ENCODE assay signal across 16 cellular contexts in the genomic region with DNA sequence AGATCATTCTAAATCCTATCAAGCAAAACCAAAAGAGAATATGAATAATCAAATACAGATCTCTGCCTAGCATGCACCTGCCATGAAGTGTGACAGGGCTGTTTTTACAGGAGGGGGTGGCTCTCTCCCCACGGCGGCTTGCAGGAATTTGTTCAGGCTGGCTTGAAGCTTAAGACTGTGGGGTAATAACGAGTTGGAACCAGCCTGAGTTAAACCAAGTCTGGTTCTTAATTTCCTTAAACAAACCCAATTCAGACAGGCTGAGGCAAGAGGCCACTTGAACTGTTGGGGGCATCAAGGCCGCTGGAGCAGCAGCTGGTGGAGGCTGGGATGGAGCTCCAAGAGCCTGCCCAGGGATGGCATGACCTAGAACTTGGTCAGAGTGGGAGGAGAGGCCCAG. TPM values are rescaled to one million over a fixed set of nuclear protein-coding genes. Genes with fewer than 3 reads are reported as not detected.
"Had no signal": no experiment of that assay in that cellular context is flagged by ENCODE, and none has a peak within 500 bp of the region (broad histone marks: within the 10 kb centered on the region; RNA-seq: fewer than 3 reads in every experiment).

No MANE protein-coding gene starts in this region.

- DNase-seq: activated CD4-positive, alpha-beta T cell treated with anti-CD3 and anti-CD28 coated beads, Interleukin-2, amount 10 ng/mL, durations not matched to agents 7 days and 5 days; activated CD4-positive, CD25-positive, alpha-beta regulatory T cell; activated naive CD4-positive, alpha-beta T cell treated with Interleukin-2 at 50 U/mL for 16 hours; activated T-cell treated with anti-CD3 and anti-CD28 coated beads for 4 hours; gastrocnemius medialis; heart right ventricle; left lung; mammary epithelial cell; naive B cell; upper lobe of right lung had no signal

- H3K27ac ChIP-seq: epithelial cell of prostate, gastrocnemius medialis, heart right ventricle, left lung, upper lobe of right lung had no signal

- H3K27me3 ChIP-seq: gastrocnemius medialis, heart right ventricle, left lung, upper lobe of right lung had no signal

- FAIRE-seq: astrocyte had no signal

- H3K4me1 ChIP-seq: gastrocnemius medialis, left lung, upper lobe of right lung had no signal

- H3K36me3 ChIP-seq: gastrocnemius medialis, heart right ventricle, left lung, upper lobe of right lung had no signal

- ATAC-seq: gastrocnemius medialis, left lung, sciatic nerve, upper lobe of right lung had no signal

- H3K9me3 ChIP-seq: gastrocnemius medialis, left lung, upper lobe of right lung had no signal

- H3K4me3 ChIP-seq: gastrocnemius medialis, heart right ventricle, left lung, upper lobe of right lung had no signal

RNA-seq across cellular contexts. Expression of a gene that starts 45.1 kb away (rescaled TPM):
- total RNA-seq: activated CD4-positive, alpha-beta T cell treated with anti-CD3 and anti-CD28 coated beads, Interleukin-2, amount 10 ng/mL, durations not matched to agents 7 days and 5 days; activated CD8-positive, alpha-beta memory T cell treated with anti-CD3 and anti-CD28 coated beads for 36 hours; dermis microvascular lymphatic vessel endothelial cell; mammary epithelial cell; mononuclear cell had no signal
- polyA plus RNA-seq: mammary epithelial cell had no signal
